21 cellular contexts compared by ENCODE assay signal in the genomic region with DNA sequence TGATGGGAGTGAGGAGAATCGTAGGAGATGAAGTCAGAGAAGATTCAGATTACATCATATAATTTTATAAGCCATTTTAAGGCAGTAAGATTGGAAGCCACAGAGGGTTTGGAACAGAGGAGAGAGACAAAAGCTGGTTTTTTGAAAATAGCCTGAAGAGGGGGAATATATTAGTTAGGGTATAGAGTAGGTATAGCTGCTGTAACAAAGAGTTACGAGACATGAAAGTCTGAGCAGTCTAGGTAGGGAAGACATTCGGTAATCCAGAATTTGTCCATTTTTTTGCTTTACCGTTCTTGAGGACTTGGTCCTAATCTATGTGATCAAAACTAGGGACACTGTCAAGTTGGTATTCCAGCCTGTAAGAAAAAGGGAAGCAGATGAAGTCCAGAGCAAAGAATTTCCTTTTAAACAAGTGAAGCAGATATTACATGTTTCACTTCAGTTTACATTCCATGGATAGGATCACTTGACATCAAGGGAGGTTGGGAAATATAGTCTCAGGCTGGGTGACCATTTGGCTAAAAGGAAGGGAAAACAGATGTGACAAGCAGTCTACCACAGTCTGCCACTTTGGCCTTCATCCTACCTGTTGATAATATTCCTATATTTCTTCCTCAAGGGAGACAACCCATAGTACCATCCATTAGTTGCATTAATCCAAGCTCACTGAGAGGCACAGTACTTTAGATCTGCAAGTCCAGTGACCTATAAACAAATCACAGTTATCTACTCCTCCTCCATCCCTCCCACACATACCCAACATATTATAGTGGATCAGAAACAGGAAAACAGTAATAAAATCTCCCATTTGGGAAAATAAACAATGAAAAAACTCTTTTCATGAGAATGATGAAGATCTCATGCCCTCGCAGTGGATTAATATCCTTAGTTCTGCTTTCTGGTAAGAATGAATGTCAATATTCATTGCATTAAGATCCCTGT.
"Had no signal": no experiment of that assay in that cellular context is flagged by ENCODE, and none has a peak within 500 bp of the region (broad histone marks: within the 10 kb centered on the region; RNA-seq: fewer than 3 reads in every experiment).

No MANE protein-coding gene starts in this region.

- H3K27ac Mint-ChIP-seq: activated CD4-positive, alpha-beta memory T cell treated with anti-CD3 and anti-CD28 coated beads, Interleukin-2, amount 10 ng/mL, durations not matched to agents 7 days and 5 days; activated CD4-positive, alpha-beta T cell treated with anti-CD3 and anti-CD28 coated beads, Interleukin-2, amount 10 ng/mL, durations not matched to agents 24 days and 14 days; activated naive CD4-positive, alpha-beta T cell treated with anti-CD3 and anti-CD28 coated beads, Interleukin-2, amount 50 U/mL, for 24 hours; brain; naive thymus-derived CD8-positive, alpha-beta T cell; stimulated activated memory B cell treated with anti-CD40 and anti-IgM and Interleukin-4, amounts not matched to agents 10 μg/mL and 1 μg/mL and 100 μg/mL, for 72 hours had no signal

- H3K4me3 Mint-ChIP-seq: activated CD4-positive, alpha-beta memory T cell treated with anti-CD3 and anti-CD28 coated beads, Interleukin-2, amount 10 ng/mL, durations not matched to agents 7 days and 5 days; activated CD4-positive, alpha-beta T cell treated with anti-CD3 and anti-CD28 coated beads, Interleukin-2, amount 10 ng/mL, durations not matched to agents 24 days and 14 days; activated naive CD4-positive, alpha-beta T cell treated with anti-CD3 and anti-CD28 coated beads, Interleukin-2, amount 50 U/mL, for 24 hours; brain; mesothelial cell of epicardium; naive thymus-derived CD8-positive, alpha-beta T cell; stimulated activated memory B cell treated with anti-CD40 and anti-IgM and Interleukin-4, amounts not matched to agents 10 μg/mL and 1 μg/mL and 100 μg/mL, for 72 hours had no signal

- H3K9ac ChIP-seq: parathyroid adenoma had no signal

- H3K27me3 Mint-ChIP-seq: activated CD4-positive, alpha-beta memory T cell treated with anti-CD3 and anti-CD28 coated beads, Interleukin-2, amount 10 ng/mL, durations not matched to agents 7 days and 5 days; activated CD4-positive, alpha-beta T cell treated with anti-CD3 and anti-CD28 coated beads, Interleukin-2, amount 10 ng/mL, durations not matched to agents 24 days and 14 days; activated naive CD4-positive, alpha-beta T cell treated with anti-CD3 and anti-CD28 coated beads, Interleukin-2, amount 50 U/mL, for 24 hours; brain; naive thymus-derived CD8-positive, alpha-beta T cell; stimulated activated memory B cell treated with anti-CD40 and anti-IgM and Interleukin-4, amounts not matched to agents 10 μg/mL and 1 μg/mL and 100 μg/mL, for 72 hours had no signal

- H3K9me3 ChIP-seq: esophagus squamous epithelium, left ventricle myocardium inferior, stomach, suprapubic skin, tibial nerve had no signal

- H3K27ac ChIP-seq: esophagus squamous epithelium, left ventricle myocardium inferior, parathyroid adenoma, skin epidermis, stomach, suprapubic skin, tibial nerve, VCaP had no signal

- H2AFZ ChIP-seq: parathyroid adenoma had no signal

- H3K9me3 Mint-ChIP-seq: activated CD4-positive, alpha-beta memory T cell treated with anti-CD3 and anti-CD28 coated beads, Interleukin-2, amount 10 ng/mL, durations not matched to agents 7 days and 5 days; activated CD4-positive, alpha-beta T cell treated with anti-CD3 and anti-CD28 coated beads, Interleukin-2, amount 10 ng/mL, durations not matched to agents 24 days and 14 days; activated naive CD4-positive, alpha-beta T cell treated with anti-CD3 and anti-CD28 coated beads, Interleukin-2, amount 50 U/mL, for 24 hours; brain; naive thymus-derived CD8-positive, alpha-beta T cell; stimulated activated memory B cell treated with anti-CD40 and anti-IgM and Interleukin-4, amounts not matched to agents 10 μg/mL and 1 μg/mL and 100 μg/mL, for 72 hours had no signal

- H3K4me1 ChIP-seq: parathyroid adenoma, suprapubic skin, tibial nerve had no signal

- H3K4me3 ChIP-seq: esophagus squamous epithelium, left ventricle myocardium inferior, skin epidermis, stomach, suprapubic skin, tibial nerve had no signal

- H3K27me3 ChIP-seq: esophagus squamous epithelium, stomach, suprapubic skin, tibial nerve had no signal

- H3K4me1 Mint-ChIP-seq: activated CD4-positive, alpha-beta memory T cell treated with anti-CD3 and anti-CD28 coated beads, Interleukin-2, amount 10 ng/mL, durations not matched to agents 7 days and 5 days; activated CD4-positive, alpha-beta T cell treated with anti-CD3 and anti-CD28 coated beads, Interleukin-2, amount 10 ng/mL, durations not matched to agents 24 days and 14 days; activated naive CD4-positive, alpha-beta T cell treated with anti-CD3 and anti-CD28 coated beads, Interleukin-2, amount 50 U/mL, for 24 hours; brain had no signal

- DNase-seq: activated CD4-positive, alpha-beta memory T cell treated with anti-CD3 and anti-CD28 coated beads, Interleukin-2, amount 10 ng/mL, durations not matched to agents 7 days and 5 days; activated gamma-delta T cell treated with Interleukin-2 at 50 U/mL for 16 hours; aorta; caudate nucleus; esophagus squamous epithelium; foreskin melanocyte; left ventricle myocardium inferior; naive thymus-derived CD8-positive, alpha-beta T cell; right cardiac atrium; stimulated activated CD4-positive, alpha-beta T cell treated with anti-CD3 and anti-CD28 coated beads, Interleukin-2, amount 100 ng/mL, for 24 hours; stomach had no signal
